ENCODE assay signal across 11 cellular contexts in genomic region chr7:37247881-37248280, GRCh38.
DNase-seq lines count a peak whose midpoint lies in the region; ATAC-seq, FAIRE-seq and TF ChIP-seq lines count a peak whose summit lies in the region.
"Had no signal": no experiment of that assay in that cellular context is flagged by ENCODE, and none has a peak within 500 bp of the region (broad histone marks: within the 10 kb centered on the region; RNA-seq: fewer than 3 reads in every experiment).

No MANE protein-coding gene starts in this region.

- FAIRE-seq in endometrium (lab: Jason Lieb, UNC) = peak; percentile 29

- H3K9me3 Mint-ChIP-seq in mesothelial cell of epicardium = peaks cover 5% of the 10 kb centered on the region
- H3K9me3 Mint-ChIP-seq: activated T-helper 1 cell treated with anti-CD3 and anti-CD28 coated beads, Interleukin-12 subunit alpha, Interleukin-12 subunit beta, Interleukin-2, Interleukin-4 antibody, amounts not matched to agents 30 ng/mL and 10 ng/mL and 1 ng/mL, durations not matched to agents 14 hours and 24 hours and 36 hours had no signal

- no peaks in the 10 kb centered on the region for H3K36me3 Mint-ChIP-seq in mesothelial cell of epicardium

- peaks cover 0 to 66% (median 21%) of the 10 kb centered on the region in 6 donors for H3K4me1 ChIP-seq in spleen

- no peak for TF ChIP-seq CTCF in mesothelial cell of epicardium (IDR thresholded peaks at IDR 0.05; ENCODE audit: unreplicated experiment)
- TF ChIP-seq CTCF in spleen (IDR thresholded peaks at IDR 0.05 in 8 of 11, conservative IDR thresholded peaks at IDR 0.05 in 3 of 11) = no peak

- TF ChIP-seq POLR2A in spleen (IDR thresholded peaks at IDR 0.05) = no peak

- H3K4me3 ChIP-seq in spleen = no peak overlapping the region

- DNase-seq in Caki2 (ENCODE audit: low read depth) = peak; percentile 5
- peak; percentile 12 for DNase-seq in NCI-H226
- DNase-seq in mesothelial cell of epicardium (ENCODE audit: low spot score in 2 of 2, unreplicated experiment in 2 of 2) = no peak
- DNase-seq in spleen = no peak
- no peak for DNase-seq in GOT3 (lab: John Stamatoyannopoulos, UW)
- DNase-seq: NCI-H1048 had no signal

- H3K4me3 Mint-ChIP-seq in mesothelial cell of epicardium = no peak overlapping the region
- H3K4me3 Mint-ChIP-seq: activated T-helper 1 cell treated with anti-CD3 and anti-CD28 coated beads, Interleukin-12 subunit alpha, Interleukin-12 subunit beta, Interleukin-2, Interleukin-4 antibody, amounts not matched to agents 30 ng/mL and 10 ng/mL and 1 ng/mL, durations not matched to agents 14 hours and 24 hours and 36 hours had no signal

- in situ Hi-C loops in Caki2 (cut with HindIII; ENCODE audit: low pct_unique_long_range_greater_than_20kb, low sequenced_read_pairs) = no loop called here

- H3K4me1 Mint-ChIP-seq in mesothelial cell of epicardium = peaks cover 5% of the 10 kb centered on the region

- intact Hi-C loops in spleen (cut with DNase I; ENCODE audit: low total_unique reads) = no loop called here

- H3K27ac ChIP-seq in spleen = peak overlapping the region in 4 of 8 donors; percentile 0 to 53 (median 12)
- H3K27ac ChIP-seq: C4-2B had no signal

- no peaks in the 10 kb centered on the region for H3K27me3 Mint-ChIP-seq in mesothelial cell of epicardium (ENCODE audit: low read depth)

- H3K36me3 ChIP-seq in spleen = peaks cover 0 to 40% (median 5%) of the 10 kb centered on the region in 6 donors

- no peak for ATAC-seq in GM19452 (IDR thresholded peaks at IDR 0.05; ENCODE audit: unreplicated experiment)
- no peak for ATAC-seq in GM18868 (IDR thresholded peaks at IDR 0.05; ENCODE audit: unreplicated experiment)

- peak overlapping the region; percentile 28 for H3K27ac Mint-ChIP-seq in mesothelial cell of epicardium
- H3K27ac Mint-ChIP-seq: activated T-helper 1 cell treated with anti-CD3 and anti-CD28 coated beads, Interleukin-12 subunit alpha, Interleukin-12 subunit beta, Interleukin-2, Interleukin-4 antibody, amounts not matched to agents 30 ng/mL and 10 ng/mL and 1 ng/mL, durations not matched to agents 14 hours and 24 hours and 36 hours had no signal

- no peaks in the 10 kb centered on the region for H3K9me3 ChIP-seq in spleen

- H3K27me3 ChIP-seq in spleen (replicated peaks in 1 of 7) = no peaks in the 10 kb centered on the region

- 40 to 62% (median 52%) methylated on average over 2 of the region's 2 CpGs for WGBS in spleen, 5 donors

Comparison
In these comparisons a context has a peak if more than half of its experiments do, and no peak if none do; other contexts are left out.
1. DNase-seq: peak in Caki2 (single experiment) and NCI-H226 (single experiment); none in mesothelial cell of epicardium (0 of 2), spleen (single experiment) and GOT3 (single experiment).